ENCODE assay signal across 10 cellular contexts in the genomic region with DNA sequence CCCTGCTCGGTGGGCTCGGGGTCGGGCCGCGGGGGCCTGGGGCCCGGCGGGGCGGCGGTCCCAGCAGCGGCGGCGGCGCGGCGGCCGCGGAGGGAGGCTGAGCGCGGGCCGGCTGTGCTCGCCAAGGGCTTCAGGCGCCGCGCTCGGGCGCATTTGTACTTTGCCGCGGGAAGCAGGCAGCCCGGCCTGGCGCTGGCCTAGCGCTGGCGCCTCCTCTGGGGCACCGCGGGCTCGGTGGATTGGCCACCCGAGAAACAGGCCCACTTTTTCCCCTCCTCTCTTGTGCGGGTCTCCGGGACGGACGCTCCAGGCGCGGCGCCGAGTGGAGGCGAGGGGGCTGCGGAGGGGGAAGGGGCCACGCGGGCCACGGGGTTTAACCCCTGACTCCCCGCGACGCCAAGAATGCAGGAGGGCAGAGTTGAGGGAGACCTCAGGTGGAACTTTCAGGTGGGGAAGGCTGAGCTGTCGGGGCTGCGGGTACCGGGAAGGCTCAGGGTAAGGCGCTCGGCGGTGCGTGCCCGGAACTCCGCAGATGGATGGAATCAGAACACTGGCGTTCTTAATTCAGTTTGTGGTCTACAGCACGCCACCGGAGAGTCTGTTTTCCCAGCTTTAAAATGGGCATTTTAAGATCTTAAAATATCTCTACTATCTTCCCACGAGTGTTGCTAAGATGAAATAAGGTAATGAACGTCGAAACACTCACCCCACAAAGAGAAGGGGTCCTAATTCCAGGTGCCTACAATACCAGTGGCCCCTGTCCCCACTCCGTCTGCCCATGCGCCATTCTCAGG. TPM values are rescaled to one million over a fixed set of nuclear protein-coding genes. Genes with fewer than 3 reads are reported as not detected.
A peak's percentile ranks its signal among the peaks of the same experiment; 100 is the strongest.
DNase-seq lines count a peak whose midpoint lies in the region; ATAC-seq and TF ChIP-seq lines count a peak whose summit lies in the region.
"Had no signal": no experiment of that assay in that cellular context is flagged by ENCODE, and none has a peak within 500 bp of the region (broad histone marks: within the 10 kb centered on the region; RNA-seq: fewer than 3 reads in every experiment).

A gene with protein sequence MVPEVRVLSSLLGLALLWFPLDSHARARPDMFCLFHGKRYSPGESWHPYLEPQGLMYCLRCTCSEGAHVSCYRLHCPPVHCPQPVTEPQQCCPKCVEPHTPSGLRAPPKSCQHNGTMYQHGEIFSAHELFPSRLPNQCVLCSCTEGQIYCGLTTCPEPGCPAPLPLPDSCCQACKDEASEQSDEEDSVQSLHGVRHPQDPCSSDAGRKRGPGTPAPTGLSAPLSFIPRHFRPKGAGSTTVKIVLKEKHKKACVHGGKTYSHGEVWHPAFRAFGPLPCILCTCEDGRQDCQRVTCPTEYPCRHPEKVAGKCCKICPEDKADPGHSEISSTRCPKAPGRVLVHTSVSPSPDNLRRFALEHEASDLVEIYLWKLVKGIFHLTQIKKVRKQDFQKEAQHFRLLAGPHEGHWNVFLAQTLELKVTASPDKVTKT (minus strand): TSS at position 126 of the 794 bp plus-strand sequence. CDS start 538 bp downstream, outside the sequence.

- peak within 1 kb of the TSS; percentile 66 for H3K4me3 ChIP-seq in psoas muscle

- no peak for ATAC-seq in activated T-helper 17 cell treated with anti-CD3 and anti-CD28 coated beads, Interleukin-2, amount 50 U/mL, for 72 hours (replicated peaks)
- peak; percentile 43 to 49 for ATAC-seq in left cardiac atrium
- ATAC-seq in psoas muscle = peak; percentile 36 to 67 (median 59)
- ATAC-seq in GM19324 (IDR thresholded peaks at IDR 0.05; ENCODE audit: low FRiP score, unreplicated experiment) = no peak

- H3K27me3 ChIP-seq in psoas muscle (ENCODE audit: insufficient read depth in 3 of 3, low read length in 2 of 3) = peaks cover 0 to 46% (median 11%) of the 10 kb centered on the region in 3 donors

- intact Hi-C loops in left cardiac atrium (cut with DNase I) = loop anchor here in 1 of 2 donors (10.0 kb wide), 1 partner anchor 277 kb away; no protein-coding TSS in a partner anchor
- intact Hi-C loops in psoas muscle (cut with DNase I) = loop anchor here in 1 of 2 donors (10.0 kb wide), 1 partner anchor 277 kb away; no protein-coding TSS in a partner anchor

- peaks cover 4% of the 10 kb centered on the region for H3K4me1 Mint-ChIP-seq in activated T-helper 17 cell treated with anti-CD3 and anti-CD28 coated beads, Interleukin-2, amount 50 U/mL, for 72 hours

- no peaks in the 10 kb centered on the region for H3K36me3 ChIP-seq in psoas muscle (ENCODE audit: insufficient read depth in 1 of 2, low read depth in 1 of 2)

- H3K27ac ChIP-seq in psoas muscle = no peak within 1 kb of the TSS
- H3K27ac ChIP-seq: KMS-11 had no signal

- TF ChIP-seq CTCF in psoas muscle (IDR thresholded peaks at IDR 0.05) = no peak

- peak within 1 kb of the TSS; percentile 7 for H3K4me3 Mint-ChIP-seq in activated T-helper 17 cell treated with anti-CD3 and anti-CD28 coated beads, Interleukin-2, amount 50 U/mL, for 72 hours

- WGBS in psoas muscle, 3 donors = 10 to 18% (median 16%) methylated on average over 38 to 69 of the region's 69 CpGs

- no peaks in the 10 kb centered on the region for H3K9me3 ChIP-seq in psoas muscle

- peaks cover 4% of the 10 kb centered on the region for H3K4me1 ChIP-seq in psoas muscle

- no peaks in the 10 kb centered on the region for H3K9me3 Mint-ChIP-seq in activated T-helper 17 cell treated with anti-CD3 and anti-CD28 coated beads, Interleukin-2, amount 50 U/mL, for 72 hours

- peaks cover 50% of the 10 kb centered on the region for H3K27me3 Mint-ChIP-seq in activated T-helper 17 cell treated with anti-CD3 and anti-CD28 coated beads, Interleukin-2, amount 50 U/mL, for 72 hours

- DNase-seq in DMS53 treated with DMSO at 0.1 percent for 48 hours (lab: John Stamatoyannopoulos, UW; ENCODE audit: unreplicated experiment) (peak; percentile 22), left cardiac atrium (peak; percentile 51), psoas muscle (peak; percentile 25 to 57), kidney glomerular epithelial cell (lab: John Stamatoyannopoulos, UW) (no peak), mesenteric fat pad (ENCODE audit: low spot score) (no peak), MV-4-11 (lab: John Stamatoyannopoulos, UW) (no peak)

- no peak within 1 kb of the TSS for H3K27ac Mint-ChIP-seq in activated T-helper 17 cell treated with anti-CD3 and anti-CD28 coated beads, Interleukin-2, amount 50 U/mL, for 72 hours

- no peaks in the 10 kb centered on the region for H3K36me3 Mint-ChIP-seq in activated T-helper 17 cell treated with anti-CD3 and anti-CD28 coated beads, Interleukin-2, amount 50 U/mL, for 72 hours (ENCODE audit: low read depth)

RNA-seq across cellular contexts. Expression of the gene that starts here (rescaled TPM):
- total RNA-seq in activated T-helper 17 cell treated with anti-CD3 and anti-CD28 coated beads, Interleukin-2, amount 50 U/mL, for 72 hours = not detected
- 10 to 100 TPM in 1 of 2 donors, 1 to 10 TPM in 1; 6.1 to 25.4 TPM for total RNA-seq in left cardiac atrium
- 10 to 100 TPM in 3 of 4 donors, 1 to 10 TPM in 1; 2.2 to 14.1 (median 12.7) TPM for total RNA-seq in psoas muscle
- 1 to 10 TPM in 1 of 3 donors, under 1 TPM in 2; 0.39 to 3.1 (median 0.61) TPM for polyA plus RNA-seq in psoas muscle
- total RNA-seq in mesenteric fat pad = 0.67 TPM
- total RNA-seq: kidney epithelial cell had no signal

Comparison
In these comparisons a context has a peak if more than half of its experiments do, and no peak if none do; other contexts are left out.
1. DNase-seq: peak in DMS53 treated with DMSO at 0.1 percent for 48 hours (single experiment), left cardiac atrium (single experiment) and psoas muscle (2 of 2); none in kidney glomerular epithelial cell (single experiment), mesenteric fat pad (single experiment) and MV-4-11 (single experiment).
2. ATAC-seq: peak in left cardiac atrium (2 of 2) and psoas muscle (4 of 4); none in activated T-helper 17 cell treated with anti-CD3 and anti-CD28 coated beads, Interleukin-2, amount 50 U/mL, for 72 hours (single experiment) and GM19324 (single experiment).